1 cellular context compared by ENCODE assay signal in genomic region chr19:38315657-38316476, GRCh38.
TF ChIP-seq lines count a peak whose summit lies in the region.

A gene with protein sequence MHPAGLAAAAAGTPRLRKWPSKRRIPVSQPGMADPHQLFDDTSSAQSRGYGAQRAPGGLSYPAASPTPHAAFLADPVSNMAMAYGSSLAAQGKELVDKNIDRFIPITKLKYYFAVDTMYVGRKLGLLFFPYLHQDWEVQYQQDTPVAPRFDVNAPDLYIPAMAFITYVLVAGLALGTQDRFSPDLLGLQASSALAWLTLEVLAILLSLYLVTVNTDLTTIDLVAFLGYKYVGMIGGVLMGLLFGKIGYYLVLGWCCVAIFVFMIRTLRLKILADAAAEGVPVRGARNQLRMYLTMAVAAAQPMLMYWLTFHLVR (minus strand): TSS chr19:38315947. CDS start chr19:38315917, 30 bp downstream.

TF ChIP-seq in K562, 482 proteins besides CTCF, POLR2A, EP300 and RAD21 (continued from another document and continues in another):
- TF ChIP-seq ARID4B (CRISPR knock-in tag; IDR thresholded peaks at IDR 0.05) (no peak), ZFP1 (CRISPR knock-in tag; IDR thresholded peaks at IDR 0.05) (no peak), POLR2H (tag; IDR thresholded peaks at IDR 0.05; ENCODE audit: low read depth) (no peak), ZNF644 (tag; IDR thresholded peaks at IDR 0.05; ENCODE audit: low read depth) (no peak; the same call in 1 of the 2 replicates), ZNF507 (tag; conservative IDR thresholded peaks at IDR 0.05) (no peak), ZNF133 (CRISPR knock-in tag; IDR thresholded peaks at IDR 0.05) (no peak), UBTF (IDR thresholded peaks at IDR 0.05; ENCODE audit: borderline replicate concordance in 1 of 2, low read depth in 2 of 2, low read length in 2 of 2) (0 out of 4 replicates have a peak, but pooled peaks of 1 of the 2 experiments have one; percentile 40), BRD9 (IDR thresholded peaks at IDR 0.05; ENCODE audit: low read depth, partially characterized antibody) (peak; percentile 80), SIN3A (IDR thresholded peaks at IDR 0.05; ENCODE audit: borderline replicate concordance in 2 of 2, control insufficient read depth in 1 of 2, low read depth in 2 of 2, low read length in 2 of 2) (0 out of 4 replicates have a peak, but pooled peaks of 1 of the 2 experiments have one; percentile 51), XRCC3 (IDR thresholded peaks at IDR 0.05) (no peak), TARDBP (IDR thresholded peaks at IDR 0.05) (no peak), ZNF695 (CRISPR knock-in tag; IDR thresholded peaks at IDR 0.05) (no peak), SRSF7 (optimal IDR thresholded peaks at IDR 0.05; ENCODE audit: low read depth, low read length) (no peak), DNMT1 (IDR thresholded peaks at IDR 0.05) (no peak), THRAP3 (IDR thresholded peaks at IDR 0.05; ENCODE audit: borderline replicate concordance) (no peak), KAT7 (CRISPR knock-in tag; IDR thresholded peaks at IDR 0.05; ENCODE audit: borderline replicate concordance) (no peak; the same call in 1 of the 2 replicates), SMARCA4 (IDR thresholded peaks at IDR 0.05) (0 out of 2 replicates have a peak, but pooled peaks have one; percentile 46), FUS (optimal IDR thresholded peaks at IDR 0.05; ENCODE audit: low read depth, low read length) (no peak), CHD4 (IDR thresholded peaks at IDR 0.05; ENCODE audit: insufficient read depth, insufficient replicate concordance, low read depth, low read length, poor library complexity, severe bottlenecking) (no peak), HES1 (IDR thresholded peaks at IDR 0.05; ENCODE audit: low read depth) (0 out of 2 replicates have a peak, but pooled peaks have one; percentile 36), ZNF398 (CRISPR knock-in tag; IDR thresholded peaks at IDR 0.05) (no peak), SAP30 (IDR thresholded peaks at IDR 0.05; ENCODE audit: borderline replicate concordance, insufficient read depth, low read depth, low read length, poor library complexity, severe bottlenecking) (peak; percentile 1), ESRRA (IDR thresholded peaks at IDR 0.05; ENCODE audit: borderline replicate concordance, low read depth) (peak; percentile 70; the same call in 1 of the 2 replicates), CHAMP1 (IDR thresholded peaks at IDR 0.05) (no peak), BHLHE40 (IDR thresholded peaks at IDR 0.05; ENCODE audit: low read length) (peak; percentile 56), YY1 (IDR thresholded peaks at IDR 0.05; ENCODE audit: borderline replicate concordance in 1 of 3, control insufficient read depth in 1 of 3, extremely low read depth in 1 of 3, insufficient read depth in 3 of 3, insufficient read length in 1 of 3, insufficient replicate concordance in 2 of 3, low read depth in 1 of 3, low read length in 2 of 3) (peak in 2 of 3 experiments; percentile 32 to 43), TCFL5 (CRISPR knock-in tag; conservative IDR thresholded peaks at IDR 0.05) (no peak), RFX7 (CRISPR knock-in tag; IDR thresholded peaks at IDR 0.05) (no peak), BRCA1 (IDR thresholded peaks at IDR 0.05) (no peak), BRCA1 (CRISPR knock-in tag; IDR thresholded peaks at IDR 0.05) (no peak), ZNF140 (CRISPR knock-in tag; IDR thresholded peaks at IDR 0.05) (no peak), SMAD2 (IDR thresholded peaks at IDR 0.05; ENCODE audit: low read depth, low read length) (no peak), FIP1L1 (IDR thresholded peaks at IDR 0.05; ENCODE audit: low read depth, low read length, poor library complexity, severe bottlenecking) (no peak), ZNF143 (CRISPR knock-in tag; IDR thresholded peaks at IDR 0.05) (no peak), ATF2 (CRISPR knock-in tag; IDR thresholded peaks at IDR 0.05) (no peak), NUFIP1 (IDR thresholded peaks at IDR 0.05; ENCODE audit: partially characterized antibody) (no peak), BRD4 (IDR thresholded peaks at IDR 0.05) (no peak), TCF7L2 (IDR thresholded peaks at IDR 0.05; ENCODE audit: low read depth, low read length) (no peak)
- TF ChIP-seq, protein P1, sequence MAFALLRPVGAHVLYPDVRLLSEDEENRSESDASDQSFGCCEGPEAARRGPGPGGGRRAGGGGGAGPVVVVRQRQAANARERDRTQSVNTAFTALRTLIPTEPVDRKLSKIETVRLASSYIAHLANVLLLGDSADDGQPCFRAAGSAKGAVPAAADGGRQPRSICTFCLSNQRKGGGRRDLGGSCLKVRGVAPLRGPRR (CRISPR knock-in tag; IDR thresholded peaks at IDR 0.05), result no peak
- TF ChIP-seq, protein P2, sequence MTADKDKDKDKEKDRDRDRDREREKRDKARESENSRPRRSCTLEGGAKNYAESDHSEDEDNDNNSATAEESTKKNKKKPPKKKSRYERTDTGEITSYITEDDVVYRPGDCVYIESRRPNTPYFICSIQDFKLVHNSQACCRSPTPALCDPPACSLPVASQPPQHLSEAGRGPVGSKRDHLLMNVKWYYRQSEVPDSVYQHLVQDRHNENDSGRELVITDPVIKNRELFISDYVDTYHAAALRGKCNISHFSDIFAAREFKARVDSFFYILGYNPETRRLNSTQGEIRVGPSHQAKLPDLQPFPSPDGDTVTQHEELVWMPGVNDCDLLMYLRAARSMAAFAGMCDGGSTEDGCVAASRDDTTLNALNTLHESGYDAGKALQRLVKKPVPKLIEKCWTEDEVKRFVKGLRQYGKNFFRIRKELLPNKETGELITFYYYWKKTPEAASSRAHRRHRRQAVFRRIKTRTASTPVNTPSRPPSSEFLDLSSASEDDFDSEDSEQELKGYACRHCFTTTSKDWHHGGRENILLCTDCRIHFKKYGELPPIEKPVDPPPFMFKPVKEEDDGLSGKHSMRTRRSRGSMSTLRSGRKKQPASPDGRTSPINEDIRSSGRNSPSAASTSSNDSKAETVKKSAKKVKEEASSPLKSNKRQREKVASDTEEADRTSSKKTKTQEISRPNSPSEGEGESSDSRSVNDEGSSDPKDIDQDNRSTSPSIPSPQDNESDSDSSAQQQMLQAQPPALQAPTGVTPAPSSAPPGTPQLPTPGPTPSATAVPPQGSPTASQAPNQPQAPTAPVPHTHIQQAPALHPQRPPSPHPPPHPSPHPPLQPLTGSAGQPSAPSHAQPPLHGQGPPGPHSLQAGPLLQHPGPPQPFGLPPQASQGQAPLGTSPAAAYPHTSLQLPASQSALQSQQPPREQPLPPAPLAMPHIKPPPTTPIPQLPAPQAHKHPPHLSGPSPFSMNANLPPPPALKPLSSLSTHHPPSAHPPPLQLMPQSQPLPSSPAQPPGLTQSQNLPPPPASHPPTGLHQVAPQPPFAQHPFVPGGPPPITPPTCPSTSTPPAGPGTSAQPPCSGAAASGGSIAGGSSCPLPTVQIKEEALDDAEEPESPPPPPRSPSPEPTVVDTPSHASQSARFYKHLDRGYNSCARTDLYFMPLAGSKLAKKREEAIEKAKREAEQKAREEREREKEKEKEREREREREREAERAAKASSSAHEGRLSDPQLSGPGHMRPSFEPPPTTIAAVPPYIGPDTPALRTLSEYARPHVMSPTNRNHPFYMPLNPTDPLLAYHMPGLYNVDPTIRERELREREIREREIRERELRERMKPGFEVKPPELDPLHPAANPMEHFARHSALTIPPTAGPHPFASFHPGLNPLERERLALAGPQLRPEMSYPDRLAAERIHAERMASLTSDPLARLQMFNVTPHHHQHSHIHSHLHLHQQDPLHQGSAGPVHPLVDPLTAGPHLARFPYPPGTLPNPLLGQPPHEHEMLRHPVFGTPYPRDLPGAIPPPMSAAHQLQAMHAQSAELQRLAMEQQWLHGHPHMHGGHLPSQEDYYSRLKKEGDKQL (CRISPR knock-in tag; IDR thresholded peaks at IDR 0.05; ENCODE audit: borderline replicate concordance), result no peak
